10 cellular contexts compared by ENCODE assay signal in genomic region chr4:76197001-76197743, GRCh38. TPM values are rescaled to one million over a fixed set of nuclear protein-coding genes. Genes with fewer than 3 reads are reported as not detected.
DNase-seq lines count a peak whose midpoint lies in the region; ATAC-seq and TF ChIP-seq lines count a peak whose summit lies in the region.
"Had no signal": no experiment of that assay in that cellular context is flagged by ENCODE, and none has a peak within 500 bp of the region (broad histone marks: within the 10 kb centered on the region; RNA-seq: fewer than 3 reads in every experiment).

No MANE protein-coding gene starts in this region.

- peak overlapping the region in 2 of 7 donors; percentile 44 to 84 for H3K27ac Mint-ChIP-seq in CD4-positive, alpha-beta memory T cell

- in situ Hi-C loops in GM23248 (cut with MboI), result no loop called here

- no peaks in the 10 kb centered on the region for H3K9me2 ChIP-seq in GM23248 (ENCODE audit: insufficient read depth)

- CTCF ChIA-PET in CD4-positive, alpha-beta memory T cell (lab: Charles Lee; ENCODE audit: partially characterized antibody), result interaction anchor here (1.4 to 1.6 kb wide), 2 partner anchors 18 to 181 kb away, joined by 3 to 5 read pairs; no protein-coding TSS in a partner anchor

- ATAC-seq in HG03439 (IDR thresholded peaks at IDR 0.05; ENCODE audit: unreplicated experiment), result no peak
- no peak for ATAC-seq in HG03521 (IDR thresholded peaks at IDR 0.05; ENCODE audit: unreplicated experiment)

- TF ChIP-seq CTCF in stomach (IDR thresholded peaks at IDR 0.05), result no peak

- TF ChIP-seq EP300 in stomach (IDR thresholded peaks at IDR 0.05), result no peak

- H3K27me3 ChIP-seq in GM23248 (replicated peaks; ENCODE audit: insufficient read depth) (no peaks in the 10 kb centered on the region), stomach (no peaks in the 10 kb centered on the region)
- no peaks in the 10 kb centered on the region for H3K27me3 ChIP-seq in CD4-positive, alpha-beta memory T cell (ENCODE audit: insufficient read depth, low read length)

- H3K36me3 ChIP-seq in GM23248 (ENCODE audit: low read depth) (peaks cover 5% of the 10 kb centered on the region; the same call in 1 of the 2 replicates), stomach (peaks cover 6 to 36% (median 33%) of the 10 kb centered on the region in 4 donors)
- H3K36me3 ChIP-seq in CD4-positive, alpha-beta memory T cell (ENCODE audit: insufficient read depth, low read length), result peaks cover 22% of the 10 kb centered on the region

- no peak overlapping the region for H2AFZ ChIP-seq in GM23248

- H3K9me3 Mint-ChIP-seq in CD4-positive, alpha-beta memory T cell, result peaks cover 0 to 11% (median 6%) of the 10 kb centered on the region in 8 donors

- DNase-seq in GM23248 (peak; percentile 83), amniotic epithelial cell (ENCODE audit: low read depth) (peak; percentile 31), kidney tubule cell (ENCODE audit: low spot score) (peak; percentile 93), stomach (no peak), SHP77 treated with DMSO at 0.1 percent for 48 hours (lab: John Stamatoyannopoulos, UW) (no peak)
- DNase-seq in CD4-positive, alpha-beta memory T cell, result no peak
- DNase-seq: activated CD4-positive, CD25-positive, alpha-beta regulatory T cell treated with anti-CD3 and anti-CD28 coated beads, Interleukin-2, amount 50 U/mL, for 72 hours; NCI-H226 had no signal

- TF ChIP-seq POLR2A in stomach (IDR thresholded peaks at IDR 0.05), result no peak

- H3F3A ChIP-seq in GM23248 (ENCODE audit: insufficient read depth), result peaks cover 63% of the 10 kb centered on the region

- H4K20me1 ChIP-seq in GM23248 (ENCODE audit: insufficient read depth), result no peaks in the 10 kb centered on the region

- H3K27me3 Mint-ChIP-seq in CD4-positive, alpha-beta memory T cell, result no peaks in the 10 kb centered on the region

- no peaks in the 10 kb centered on the region for H3K9me3 ChIP-seq in GM23248 (ENCODE audit: low read depth)
- H3K9me3 ChIP-seq in stomach, result no peaks in the 10 kb centered on the region
- H3K9me3 ChIP-seq in CD4-positive, alpha-beta memory T cell (ENCODE audit: control insufficient read depth in 1 of 2, low read length in 2 of 2), result no peaks in the 10 kb centered on the region

- 42 to 43% methylated on average over 10 of the region's 10 CpGs for WGBS in GM23248 (ENCODE audit: low coverage in 1 of 2, low lambda C conversion rate in 2 of 2, missing lambda C conversion rate in 2 of 2), 2 experiments
- 64 to 76% (median 72%) methylated on average over 10 of the region's 10 CpGs for WGBS in stomach, 5 donors

- POLR2A ChIA-PET in CD4-positive, alpha-beta memory T cell (lab: Charles Lee; ENCODE audit: partially characterized antibody), result interaction anchor here (0.6 to 1.0 kb wide), 2 partner anchors 14 to 49 kb away, joined by 3 read pairs; partner anchors contain the start of gene NUP54

- peaks cover 32 to 49% (median 41%) of the 10 kb centered on the region in 4 donors for H3K4me1 Mint-ChIP-seq in CD4-positive, alpha-beta memory T cell

- H3K4me3 ChIP-seq in GM23248 (peak overlapping the region; percentile 36; the same call in 1 of the 2 replicates), stomach (no peak overlapping the region)
- no peak overlapping the region for H3K4me3 ChIP-seq in CD4-positive, alpha-beta memory T cell (ENCODE audit: low read length in 2 of 2)

- intact Hi-C loops in stomach (cut with DNase I; ENCODE audit: low total_unique reads), result no loop called here
- intact Hi-C loops in CD4-positive, alpha-beta memory T cell (cut with micrococcal nuclease), result no loop called here

- peaks cover 40 to 47% of the 10 kb centered on the region in 2 donors for H3K36me3 Mint-ChIP-seq in CD4-positive, alpha-beta memory T cell

- H3K4me2 ChIP-seq in GM23248 (ENCODE audit: unreplicated experiment), result peak overlapping the region; percentile 55

- peaks cover 57% of the 10 kb centered on the region for H3K4me1 ChIP-seq in GM23248 (ENCODE audit: insufficient read depth)
- peaks cover 76 to 100% (median 88%) of the 10 kb centered on the region in 4 donors for H3K4me1 ChIP-seq in stomach
- H3K4me1 ChIP-seq in CD4-positive, alpha-beta memory T cell (ENCODE audit: insufficient read depth, low read length), result peaks cover 21% of the 10 kb centered on the region

- H3K4me3 Mint-ChIP-seq in CD4-positive, alpha-beta memory T cell, result no peak overlapping the region

- H3K27ac ChIP-seq in GM23248, result peak overlapping the region; percentile 88
- H3K27ac ChIP-seq in stomach, result peak overlapping the region; percentile 64 to 84 (median 81)
- H3K27ac ChIP-seq in CD4-positive, alpha-beta memory T cell (ENCODE audit: low read depth, low read length), result no peak overlapping the region

- peaks cover 78% of the 10 kb centered on the region for H3K79me2 ChIP-seq in GM23248 (ENCODE audit: insufficient read depth)

- H3K9ac ChIP-seq in GM23248, result peak overlapping the region; percentile 58

RNA-seq across cellular contexts. Expression of gene SCARB2, which starts 16.5 kb away (rescaled TPM):
- total RNA-seq in GM23248 (2014; rRNA removed; shearing (Covaris generic)), result 122 and 158 TPM in 2 replicates
- 173 and 175 TPM in 2 replicates for polyA plus RNA-seq in GM23248 (2016; fragmentation: Nextera tagmentation; extraction: Ambion mirVana)
- 100 to 1,000 TPM in 3 of 5 donors, 10 to 100 TPM in 2; 84.0 to 293 (median 161) TPM for total RNA-seq in stomach
- 10 to 100 TPM; 30.4 to 55.3 (median 42.7) TPM for polyA plus RNA-seq in stomach
- 10 to 100 TPM; 23.3 to 23.5 TPM for total RNA-seq in CD4-positive, alpha-beta memory T cell
- polyA plus RNA-seq in CD4-positive, alpha-beta memory T cell, result 10 to 100 TPM; 10.2 to 15.7 TPM

RNA-seq across cellular contexts. Expression of gene NUP54, which starts 49.0 kb away (rescaled TPM):
- 26.4 and 47.3 TPM in 2 replicates for total RNA-seq in GM23248 (2014; rRNA removed; shearing (Covaris generic))
- polyA plus RNA-seq in GM23248 (2016; fragmentation: Nextera tagmentation; extraction: Ambion mirVana), result 35.9 and 37.6 TPM in 2 replicates
- 10 to 100 TPM in 3 of 5 donors, 1 to 10 TPM in 2; 9.3 to 87.6 (median 10.3) TPM for total RNA-seq in stomach
- polyA plus RNA-seq in stomach, result 10 to 100 TPM; 14.2 to 21.8 (median 21.5) TPM
- total RNA-seq in CD4-positive, alpha-beta memory T cell, result 10 to 100 TPM; 49.3 to 52.8 TPM
- 10 to 100 TPM; 37.8 to 39.3 TPM for polyA plus RNA-seq in CD4-positive, alpha-beta memory T cell

RNA-seq across cellular contexts. Expression of gene FAM47E, which starts 54.3 kb away (rescaled TPM):
- not detected in 2 replicates for total RNA-seq in GM23248 (2014; rRNA removed; shearing (Covaris generic))
- polyA plus RNA-seq in GM23248 (2016; fragmentation: Nextera tagmentation; extraction: Ambion mirVana), result not detected in 2 replicates
- total RNA-seq in stomach, result 1 to 10 TPM in 3 of 5 donors, under 1 TPM in 1, not detected in 1; under 0.01 to 9.5 (median 5.6) TPM
- 10 to 100 TPM in 1 of 3 donors, 1 to 10 TPM in 2; 6.2 to 10.8 (median 6.5) TPM for polyA plus RNA-seq in stomach
- under 1 TPM in 1 of 2 experiments, not detected in 1; 0.64 TPM for total RNA-seq in CD4-positive, alpha-beta memory T cell
- under 1 TPM in 1 of 2 donors, not detected in 1; 0.18 TPM for polyA plus RNA-seq in CD4-positive, alpha-beta memory T cell

Comparison
In these comparisons a context has a peak if more than half of its experiments do, and no peak if none do; other contexts are left out.
1. DNase-seq: peak in GM23248 (single experiment), amniotic epithelial cell (single experiment) and kidney tubule cell (single experiment); none in stomach (single experiment), CD4-positive, alpha-beta memory T cell (0 of 5) and SHP77 treated with DMSO at 0.1 percent for 48 hours (single experiment).